ENCODE assay signal across 10 cellular contexts in genomic region chr10:96840841-96841518, GRCh38. TPM values are rescaled to one million over a fixed set of nuclear protein-coding genes. Genes with fewer than 3 reads are reported as not detected.
DNase-seq lines count a peak whose midpoint lies in the region; ATAC-seq and TF ChIP-seq lines count a peak whose summit lies in the region.
"Had no signal": no experiment of that assay in that cellular context is flagged by ENCODE, and none has a peak within 500 bp of the region (broad histone marks: within the 10 kb centered on the region; RNA-seq: fewer than 3 reads in every experiment).

No MANE protein-coding gene starts in this region.

- H3K9me3 ChIP-seq in Panc1 (ENCODE audit: control insufficient read depth, insufficient read depth, low read depth, low read length) (no peaks in the 10 kb centered on the region), endodermal cell (ENCODE audit: control insufficient read depth, low read length) (no peaks in the 10 kb centered on the region), skeletal muscle satellite cell (replicated peaks; ENCODE audit: low read length) (no peaks in the 10 kb centered on the region), OCI-LY7 (ENCODE audit: low read length) (no peaks in the 10 kb centered on the region)

- no peak overlapping the region for H3K9ac ChIP-seq in endodermal cell (ENCODE audit: extremely low read depth, low read length, poor library complexity, severe bottlenecking)
- no peak overlapping the region for H3K9ac ChIP-seq in skeletal muscle satellite cell (ENCODE audit: low read depth, low read length)
- H3K9ac ChIP-seq: KMS-11 had no signal

- in situ Hi-C loops in Panc1 (cut with HindIII; ENCODE audit: low pct_unique_long_range_greater_than_20kb, low sequenced_read_pairs), result no loop called here

- peaks cover 4% of the 10 kb centered on the region for H3K36me3 Mint-ChIP-seq in activated CD4-positive, alpha-beta memory T cell treated with anti-CD3 and anti-CD28 coated beads for 36 hours
- peaks cover 10% of the 10 kb centered on the region for H3K36me3 Mint-ChIP-seq in activated CD4-positive, alpha-beta memory T cell treated with anti-CD3 and anti-CD28 coated beads, Interleukin-2, amount 10 ng/mL, durations not matched to agents 7 days and 5 days (ENCODE audit: low read depth)
- peaks cover 20% of the 10 kb centered on the region for H3K36me3 Mint-ChIP-seq in endodermal cell (ENCODE audit: low read depth)
- H3K36me3 Mint-ChIP-seq in activated CD4-positive, alpha-beta T cell treated with anti-CD3 and anti-CD28 coated beads, Interleukin-2, amount 10 ng/mL, durations not matched to agents 7 days and 5 days (ENCODE audit: low read depth), result peaks cover 6% of the 10 kb centered on the region

- H3K4me2 ChIP-seq in skeletal muscle satellite cell (ENCODE audit: low read length) (peak overlapping the region; percentile 11), OCI-LY7 (ENCODE audit: low read length) (no peak overlapping the region)
- H3K4me2 ChIP-seq: KMS-11 had no signal

- TF ChIP-seq CTCF in Panc1 (IDR thresholded peaks at IDR 0.05), result no peak
- TF ChIP-seq CTCF in endodermal cell (conservative IDR thresholded peaks at IDR 0.05), result no peak
- TF ChIP-seq CTCF in OCI-LY7 (conservative IDR thresholded peaks at IDR 0.05; ENCODE audit: low read length), result no peak

- DNase-seq in activated CD4-positive, alpha-beta memory T cell treated with anti-CD3 and anti-CD28 coated beads for 36 hours, result peak; percentile 16
- DNase-seq in activated CD4-positive, alpha-beta memory T cell treated with anti-CD3 and anti-CD28 coated beads, Interleukin-2, amount 10 ng/mL, durations not matched to agents 7 days and 5 days, result no peak
- no peak for DNase-seq in Panc1 (ENCODE audit: low read depth, low spot score)
- DNase-seq in endodermal cell, result no peak
- no peak for DNase-seq in OCI-LY7 (ENCODE audit: low spot score)
- DNase-seq in activated CD4-positive, alpha-beta T cell treated with anti-CD3 and anti-CD28 coated beads, Interleukin-2, amount 10 ng/mL, durations not matched to agents 7 days and 5 days, result no peak

- ATAC-seq in Panc1 (peak; percentile 81), HG03378 (IDR thresholded peaks at IDR 0.05; ENCODE audit: unreplicated experiment) (no peak)

- POLR2A ChIA-PET in activated CD4-positive, alpha-beta memory T cell treated with anti-CD3 and anti-CD28 coated beads for 36 hours (lab: Charles Lee), result no interaction called here
- POLR2A ChIA-PET in activated CD4-positive, alpha-beta memory T cell treated with anti-CD3 and anti-CD28 coated beads, Interleukin-2, amount 10 ng/mL, durations not matched to agents 7 days and 5 days (lab: Charles Lee), result interaction anchor here (1.8 kb wide), 1 partner anchor 8 kb away, joined by 4 read pairs; no protein-coding TSS in a partner anchor
- POLR2A ChIA-PET in Panc1 (lab: Charles Lee) (no interaction called here), OCI-LY7 (lab: Charles Lee) (no interaction called here)
- POLR2A ChIA-PET in activated CD4-positive, alpha-beta T cell treated with anti-CD3 and anti-CD28 coated beads, Interleukin-2, amount 10 ng/mL, durations not matched to agents 7 days and 5 days (lab: Charles Lee), result no interaction called here

- H3K9me2 ChIP-seq in OCI-LY7 (ENCODE audit: insufficient read depth, low read length), result no peaks in the 10 kb centered on the region

- H2AFZ ChIP-seq in OCI-LY7 (ENCODE audit: low read length), result no peak overlapping the region

- peak overlapping the region; percentile 62 for H3K27ac Mint-ChIP-seq in activated CD4-positive, alpha-beta memory T cell treated with anti-CD3 and anti-CD28 coated beads for 36 hours
- H3K27ac Mint-ChIP-seq in activated CD4-positive, alpha-beta memory T cell treated with anti-CD3 and anti-CD28 coated beads, Interleukin-2, amount 10 ng/mL, durations not matched to agents 7 days and 5 days, result no peak overlapping the region
- peak overlapping the region; percentile 26 for H3K27ac Mint-ChIP-seq in endodermal cell
- H3K27ac Mint-ChIP-seq in activated CD4-positive, alpha-beta T cell treated with anti-CD3 and anti-CD28 coated beads, Interleukin-2, amount 10 ng/mL, durations not matched to agents 7 days and 5 days, result no peak overlapping the region

- H3K27me3 ChIP-seq in Panc1 (ENCODE audit: control insufficient read depth, insufficient read depth, low read length), result no peaks in the 10 kb centered on the region
- no peaks in the 10 kb centered on the region for H3K27me3 ChIP-seq in endodermal cell (ENCODE audit: control insufficient read depth, insufficient read depth, low read length, poor library complexity, severe bottlenecking)
- H3K27me3 ChIP-seq in skeletal muscle satellite cell (ENCODE audit: control insufficient read depth, insufficient read depth, low read length), result no peaks in the 10 kb centered on the region

- H3K36me3 ChIP-seq in Panc1 (ENCODE audit: control insufficient read depth, insufficient read depth, low read length), result no peaks in the 10 kb centered on the region
- H3K36me3 ChIP-seq in endodermal cell (ENCODE audit: control insufficient read depth, insufficient read depth, low read length), result peaks cover 6% of the 10 kb centered on the region
- no peaks in the 10 kb centered on the region for H3K36me3 ChIP-seq in skeletal muscle satellite cell (ENCODE audit: insufficient read depth, low read length)
- H3K36me3 ChIP-seq in OCI-LY7 (ENCODE audit: insufficient read depth, low read length), result peaks cover 40% of the 10 kb centered on the region

- H4K20me1 ChIP-seq in OCI-LY7 (ENCODE audit: insufficient read depth, low read length), result peaks cover 16% of the 10 kb centered on the region; the same call in 1 of the 2 replicates

- no TSS peak for BruUV-seq in Panc1 (replicated peaks; lab: Mats Ljungman, UMichigan)
- BruUV-seq in OCI-LY7 (replicated peaks; lab: Mats Ljungman, UMichigan), result no TSS peak

- WGBS in endodermal cell (ENCODE audit: insufficient coverage in 1 of 2, insufficient read length in 1 of 2), 2 experiments, result 84 to 91% methylated on average over 5 to 7 of the region's 7 CpGs

- CTCF ChIA-PET in activated CD4-positive, alpha-beta memory T cell treated with anti-CD3 and anti-CD28 coated beads for 36 hours (lab: Charles Lee), result no interaction called here
- CTCF ChIA-PET in activated CD4-positive, alpha-beta memory T cell treated with anti-CD3 and anti-CD28 coated beads, Interleukin-2, amount 10 ng/mL, durations not matched to agents 7 days and 5 days (lab: Charles Lee), result no interaction called here
- CTCF ChIA-PET in Panc1 (lab: Charles Lee) (no interaction called here), OCI-LY7 (lab: Charles Lee; ENCODE audit: unreplicated experiment) (no interaction called here)
- CTCF ChIA-PET in activated CD4-positive, alpha-beta T cell treated with anti-CD3 and anti-CD28 coated beads, Interleukin-2, amount 10 ng/mL, durations not matched to agents 7 days and 5 days (lab: Charles Lee), result no interaction called here

- peaks cover 54% of the 10 kb centered on the region for H3K4me1 Mint-ChIP-seq in activated CD4-positive, alpha-beta memory T cell treated with anti-CD3 and anti-CD28 coated beads for 36 hours (ENCODE audit: low read depth)
- peaks cover 28% of the 10 kb centered on the region for H3K4me1 Mint-ChIP-seq in activated CD4-positive, alpha-beta memory T cell treated with anti-CD3 and anti-CD28 coated beads, Interleukin-2, amount 10 ng/mL, durations not matched to agents 7 days and 5 days
- peaks cover 29% of the 10 kb centered on the region for H3K4me1 Mint-ChIP-seq in endodermal cell
- H3K4me1 Mint-ChIP-seq in activated CD4-positive, alpha-beta T cell treated with anti-CD3 and anti-CD28 coated beads, Interleukin-2, amount 10 ng/mL, durations not matched to agents 7 days and 5 days, result peaks cover 28% of the 10 kb centered on the region

- no peaks in the 10 kb centered on the region for H3K27me3 Mint-ChIP-seq in activated CD4-positive, alpha-beta memory T cell treated with anti-CD3 and anti-CD28 coated beads for 36 hours
- H3K27me3 Mint-ChIP-seq in activated CD4-positive, alpha-beta memory T cell treated with anti-CD3 and anti-CD28 coated beads, Interleukin-2, amount 10 ng/mL, durations not matched to agents 7 days and 5 days, result no peaks in the 10 kb centered on the region
- no peaks in the 10 kb centered on the region for H3K27me3 Mint-ChIP-seq in endodermal cell (ENCODE audit: insufficient read depth)
- no peaks in the 10 kb centered on the region for H3K27me3 Mint-ChIP-seq in activated CD4-positive, alpha-beta T cell treated with anti-CD3 and anti-CD28 coated beads, Interleukin-2, amount 10 ng/mL, durations not matched to agents 7 days and 5 days

- H3K4me1 ChIP-seq in Panc1 (ENCODE audit: control insufficient read depth, insufficient read depth, low read length), result peaks cover 21% of the 10 kb centered on the region
- H3K4me1 ChIP-seq in endodermal cell (ENCODE audit: control insufficient read depth, insufficient read depth, low read length), result no peaks in the 10 kb centered on the region
- H3K4me1 ChIP-seq in skeletal muscle satellite cell (ENCODE audit: control insufficient read depth, insufficient read depth, low read length), result peaks cover 17% of the 10 kb centered on the region
- H3K4me1 ChIP-seq in OCI-LY7 (ENCODE audit: insufficient read depth, low read length, poor library complexity, severe bottlenecking), result peaks cover 6% of the 10 kb centered on the region

- no peaks in the 10 kb centered on the region for H3K9me3 Mint-ChIP-seq in activated CD4-positive, alpha-beta memory T cell treated with anti-CD3 and anti-CD28 coated beads for 36 hours
- H3K9me3 Mint-ChIP-seq in activated CD4-positive, alpha-beta memory T cell treated with anti-CD3 and anti-CD28 coated beads, Interleukin-2, amount 10 ng/mL, durations not matched to agents 7 days and 5 days, result no peaks in the 10 kb centered on the region
- H3K9me3 Mint-ChIP-seq in endodermal cell, result no peaks in the 10 kb centered on the region
- no peaks in the 10 kb centered on the region for H3K9me3 Mint-ChIP-seq in activated CD4-positive, alpha-beta T cell treated with anti-CD3 and anti-CD28 coated beads, Interleukin-2, amount 10 ng/mL, durations not matched to agents 7 days and 5 days

- H3K27ac ChIP-seq in Panc1 (ENCODE audit: low read length) (peak overlapping the region; percentile 19; the same call in 1 of the 2 replicates), endodermal cell (ENCODE audit: low read depth, low read length) (no peak overlapping the region), OCI-LY7 (ENCODE audit: low read depth, low read length, poor library complexity, severe bottlenecking) (no peak overlapping the region)
- H3K27ac ChIP-seq: KMS-11 had no signal

- intact Hi-C loops in activated CD4-positive, alpha-beta memory T cell treated with anti-CD3 and anti-CD28 coated beads for 36 hours (cut with micrococcal nuclease), result no loop called here
- intact Hi-C loops in Panc1 (cut with micrococcal nuclease; ENCODE audit: unreplicated experiment) (no loop called here), OCI-LY7 (cut with micrococcal nuclease; ENCODE audit: unreplicated experiment) (no loop called here)

- H3K79me2 ChIP-seq in OCI-LY7 (ENCODE audit: insufficient read depth, low read depth, low read length), result peaks cover 98% of the 10 kb centered on the region

- no peak overlapping the region for H3K4me3 ChIP-seq in Panc1 (ENCODE audit: low read depth in 2 of 2, low read length in 2 of 2)
- H3K4me3 ChIP-seq in endodermal cell (ENCODE audit: low read length), result no peak overlapping the region
- no peak overlapping the region for H3K4me3 ChIP-seq in skeletal muscle satellite cell (ENCODE audit: low read length)
- H3K4me3 ChIP-seq in OCI-LY7 (ENCODE audit: low read depth, low read length, poor library complexity, severe bottlenecking), result no peak overlapping the region
- H3K4me3 ChIP-seq: lung had no signal

- no peak overlapping the region for H3K4me3 Mint-ChIP-seq in activated CD4-positive, alpha-beta memory T cell treated with anti-CD3 and anti-CD28 coated beads for 36 hours
- H3K4me3 Mint-ChIP-seq in activated CD4-positive, alpha-beta memory T cell treated with anti-CD3 and anti-CD28 coated beads, Interleukin-2, amount 10 ng/mL, durations not matched to agents 7 days and 5 days, result no peak overlapping the region
- H3K4me3 Mint-ChIP-seq in endodermal cell, result no peak overlapping the region
- no peak overlapping the region for H3K4me3 Mint-ChIP-seq in activated CD4-positive, alpha-beta T cell treated with anti-CD3 and anti-CD28 coated beads, Interleukin-2, amount 10 ng/mL, durations not matched to agents 7 days and 5 days

RNA-seq across cellular contexts. Expression of gene LCOR, which starts 8.9 kb away (rescaled TPM):
- 10 to 100 TPM; 15.0 to 18.2 TPM for total RNA-seq in activated CD4-positive, alpha-beta memory T cell treated with anti-CD3 and anti-CD28 coated beads for 36 hours
- total RNA-seq in activated CD4-positive, alpha-beta memory T cell treated with anti-CD3 and anti-CD28 coated beads, Interleukin-2, amount 10 ng/mL, durations not matched to agents 7 days and 5 days, result 10 to 100 TPM; 25.2 to 25.7 TPM
- total RNA-seq in Panc1 (2021; ENCODE audit: unreplicated experiment), result 58.0 TPM
- 7.9 TPM for polyA plus RNA-seq in Panc1 (2012; ENCODE audit: insufficient read length)
- 10 to 100 TPM; 36.9 to 43.3 TPM for total RNA-seq in endodermal cell
- polyA plus RNA-seq in endodermal cell (2013, experiment 1 of 2), result 16.6 TPM
- polyA plus RNA-seq in endodermal cell (2013, experiment 2 of 2), result 19.4 TPM
- 14.7 and 31.5 TPM in 2 replicates for total RNA-seq in skeletal muscle satellite cell (2012; rRNA removed)
- total RNA-seq in OCI-LY7 (2014; rRNA removed; shearing (Covaris generic)), result 17.1 and 32.1 TPM in 2 replicates
- total RNA-seq in OCI-LY7 (2022), result 54.5 and 58.4 TPM in 2 replicates
- total RNA-seq in activated CD4-positive, alpha-beta T cell treated with anti-CD3 and anti-CD28 coated beads, Interleukin-2, amount 10 ng/mL, durations not matched to agents 7 days and 5 days, result 10 to 100 TPM; 31.1 to 32.0 TPM

Comparison
In these comparisons a context has a peak if more than half of its experiments do, and no peak if none do; other contexts are left out.
1. H3K27ac Mint-ChIP-seq: peak in activated CD4-positive, alpha-beta memory T cell treated with anti-CD3 and anti-CD28 coated beads for 36 hours (single experiment) and endodermal cell (single experiment); none in activated CD4-positive, alpha-beta memory T cell treated with anti-CD3 and anti-CD28 coated beads, Interleukin-2, amount 10 ng/mL, durations not matched to agents 7 days and 5 days (single experiment) and activated CD4-positive, alpha-beta T cell treated with anti-CD3 and anti-CD28 coated beads, Interleukin-2, amount 10 ng/mL, durations not matched to agents 7 days and 5 days (single experiment).